8 cellular contexts compared by ENCODE assay signal in the genomic region with DNA sequence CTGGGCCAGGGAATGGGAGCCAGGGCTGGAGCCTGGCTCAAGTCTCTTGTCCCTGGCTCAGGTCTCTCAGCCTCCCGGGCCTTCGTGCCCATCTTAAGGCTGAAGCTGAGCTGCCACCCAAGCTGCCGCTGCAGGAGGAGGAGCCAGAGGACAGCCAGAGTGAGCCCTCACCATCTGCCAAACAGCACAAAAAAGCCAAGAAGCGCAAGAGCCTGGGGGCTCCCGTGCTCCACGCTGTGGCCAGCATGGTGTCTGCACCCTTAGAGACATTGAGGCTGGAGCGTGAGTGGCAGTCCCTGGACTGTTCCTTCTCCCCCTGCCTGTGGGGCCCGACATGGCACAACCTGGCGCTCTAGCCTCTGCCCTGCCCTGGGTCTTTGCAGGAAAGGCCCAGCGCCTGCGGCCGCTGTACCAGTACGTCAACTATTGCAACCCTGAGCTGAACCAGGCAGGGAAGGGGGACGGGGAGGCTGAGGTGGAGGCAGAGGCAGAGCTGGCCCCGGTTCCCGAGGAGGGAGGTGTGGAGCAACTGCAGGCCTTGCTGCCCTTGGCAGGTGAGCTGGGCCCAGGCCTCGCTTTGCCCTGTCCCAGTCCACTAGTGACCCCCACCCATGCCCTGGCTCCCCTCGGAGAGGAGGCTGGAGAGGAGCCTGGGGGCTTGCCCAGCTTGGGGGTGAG. TPM values are rescaled to one million over a fixed set of nuclear protein-coding genes. Genes with fewer than 3 reads are reported as not detected.
DNase-seq lines count a peak whose midpoint lies in the region; ATAC-seq and TF ChIP-seq lines count a peak whose summit lies in the region.

No MANE protein-coding gene starts in this region.

- H3K27me3 ChIP-seq in SK-N-SH (ENCODE audit: insufficient read depth) = no peaks in the 10 kb centered on the region
- H3K27me3 ChIP-seq in upper lobe of left lung = no peaks in the 10 kb centered on the region

- no peaks in the 10 kb centered on the region for H3K9me3 Mint-ChIP-seq in activated naive CD8-positive, alpha-beta T cell (ENCODE audit: low read depth)
- no peaks in the 10 kb centered on the region for H3K9me3 Mint-ChIP-seq in progenitor cell of endocrine pancreas (ENCODE audit: low read depth)

- POLR2A ChIA-PET in SK-N-SH (lab: Yijun Ruan, JAX) = interaction anchor here (0.6 to 2.4 kb wide), 3 partner anchors 8 to 105 kb away, joined by 3 to 11 read pairs (median 4); a partner anchor contains a TSS

- H3K27ac ChIP-seq in SK-N-SH (ENCODE audit: low read depth in 2 of 2, low read length in 1 of 2) (peak overlapping the region; percentile 56 to 86; a peak in 3 of 4 replicates), upper lobe of left lung (peak overlapping the region; percentile 85 to 97 (median 95))

- no peaks in the 10 kb centered on the region for H4K20me1 ChIP-seq in SK-N-SH (ENCODE audit: insufficient read depth)

- H3K27me3 Mint-ChIP-seq in activated naive CD8-positive, alpha-beta T cell = no peaks in the 10 kb centered on the region
- no peaks in the 10 kb centered on the region for H3K27me3 Mint-ChIP-seq in progenitor cell of endocrine pancreas

- no peak overlapping the region for H3K9ac ChIP-seq in SK-N-SH

- peaks cover 12 to 31% of the 10 kb centered on the region in 2 experiments; a peak in 2 of 4 replicates for H3K4me1 ChIP-seq in SK-N-SH (ENCODE audit: control insufficient read depth in 1 of 2, insufficient read depth in 2 of 2, low read depth in 1 of 2, low read length in 1 of 2)
- peaks cover 34 to 44% (median 36%) of the 10 kb centered on the region in 4 donors for H3K4me1 ChIP-seq in upper lobe of left lung

- ATAC-seq in GM21786 (IDR thresholded peaks at IDR 0.05; ENCODE audit: unreplicated experiment) = peak; percentile 70
- peak; percentile 91 for ATAC-seq in Right ventricle myocardium inferior
- peak; percentile 87 to 92 for ATAC-seq in upper lobe of left lung (ENCODE audit: low FRiP score in 2 of 2)

- H3K9me3 ChIP-seq in SK-N-SH = no peaks in the 10 kb centered on the region
- no peaks in the 10 kb centered on the region for H3K9me3 ChIP-seq in upper lobe of left lung

- H3K4me3 Mint-ChIP-seq in activated naive CD8-positive, alpha-beta T cell = peak overlapping the region; percentile 81
- peak overlapping the region; percentile 14 for H3K4me3 Mint-ChIP-seq in progenitor cell of endocrine pancreas (ENCODE audit: low read depth)

- peaks cover 0 to 8% of the 10 kb centered on the region in 2 experiments for H3K36me3 ChIP-seq in SK-N-SH (replicated peaks in 1 of 2; ENCODE audit: control insufficient read depth in 1 of 2, insufficient read depth in 2 of 2, low read length in 1 of 2)
- H3K36me3 ChIP-seq in upper lobe of left lung = peaks cover 0 to 13% (median 6%) of the 10 kb centered on the region in 4 donors

- 35% methylated on average over 9 of the region's 18 CpGs for WGBS in SK-N-SH (ENCODE audit: low lambda C conversion rate)
- 3 to 35% methylated on average over 5 to 16 of the region's 18 CpGs for WGBS in upper lobe of left lung, 2 donors

- H3K27ac Mint-ChIP-seq in activated naive CD8-positive, alpha-beta T cell = no peak overlapping the region
- no peak overlapping the region for H3K27ac Mint-ChIP-seq in progenitor cell of endocrine pancreas

- CTCF ChIA-PET in SK-N-SH (lab: Yijun Ruan, JAX) = interaction anchor here (0.6 to 18.3 kb wide), 42 partner anchors 9 to 373 kb away, joined by 3 to 246 read pairs (median 4); a partner anchor contains a TSS

- H3F3A ChIP-seq in SK-N-SH (replicated peaks; ENCODE audit: insufficient read depth) = peaks cover 14% of the 10 kb centered on the region

- TF ChIP-seq CTCF in LNCAP (IDR thresholded peaks at IDR 0.05) (peak; percentile 73), SK-N-SH (IDR thresholded peaks at IDR 0.05) (peak; percentile 82), progenitor cell of endocrine pancreas (IDR thresholded peaks at IDR 0.05; ENCODE audit: unreplicated experiment) (peak; percentile 76), upper lobe of left lung (IDR thresholded peaks at IDR 0.05) (peak; percentile 84 to 97 (median 94))

- peaks cover 15% of the 10 kb centered on the region for H3K4me1 Mint-ChIP-seq in activated naive CD8-positive, alpha-beta T cell (ENCODE audit: low read depth)
- peaks cover 3% of the 10 kb centered on the region for H3K4me1 Mint-ChIP-seq in progenitor cell of endocrine pancreas (ENCODE audit: low read depth)

- H3K9me2 ChIP-seq in SK-N-SH = no peaks in the 10 kb centered on the region

- DNase-seq in EH (ENCODE audit: low read depth) (peak; percentile 96), SK-N-SH (peak; percentile 95), Right ventricle myocardium inferior (ENCODE audit: missing footprints) (peak; percentile 90), progenitor cell of endocrine pancreas (ENCODE audit: low spot score, unreplicated experiment) (peak; percentile 77), upper lobe of left lung (peak; percentile 86 to 90)

- TF ChIP-seq EP300 in SK-N-SH (IDR thresholded peaks at IDR 0.05; ENCODE audit: borderline replicate concordance in 1 of 2, low read depth in 1 of 2, low read length in 1 of 2) = no peak
- TF ChIP-seq EP300 in upper lobe of left lung (IDR thresholded peaks at IDR 0.05) = no peak

- H3K4me2 ChIP-seq in SK-N-SH = peak overlapping the region; percentile 99

- no peak for TF ChIP-seq POLR2A in upper lobe of left lung (IDR thresholded peaks at IDR 0.05)

- peaks cover 3% of the 10 kb centered on the region; the same call in 1 of the 2 replicates for H3K79me2 ChIP-seq in SK-N-SH (ENCODE audit: insufficient read depth)

- peaks cover 5% of the 10 kb centered on the region for H3K36me3 Mint-ChIP-seq in activated naive CD8-positive, alpha-beta T cell
- peaks cover 4% of the 10 kb centered on the region for H3K36me3 Mint-ChIP-seq in progenitor cell of endocrine pancreas (ENCODE audit: insufficient read depth)

- H3K4me3 ChIP-seq in SK-N-SH (ENCODE audit: low read depth in 2 of 2, low read length in 1 of 2) (peak overlapping the region; percentile 19 to 67; a peak in 2 of 4 replicates), upper lobe of left lung (peak overlapping the region in 3 of 4 donors; percentile 92 to 98 (median 95))

- peak; percentile 74 for TF ChIP-seq RAD21 in SK-N-SH (IDR thresholded peaks at IDR 0.05; ENCODE audit: low read length)

- intact Hi-C loops in Right ventricle myocardium inferior (cut with DNase I) = loop anchor here (1.0 to 2.0 kb wide), 2 partner anchors 106 to 147 kb away; a partner anchor contains a TSS

- H2AFZ ChIP-seq in SK-N-SH (ENCODE audit: low read depth) = no peak overlapping the region

TF ChIP-seq in SK-N-SH, 30 proteins besides CTCF, POLR2A, EP300 and RAD21 (continues in another document):
- no peak for TF ChIP-seq EZH2phosphoT487 (IDR thresholded peaks at IDR 0.05; ENCODE audit: borderline replicate concordance, low read depth)
- peak; percentile 51 for TF ChIP-seq CHD2 (IDR thresholded peaks at IDR 0.05; ENCODE audit: low read length, partially characterized antibody)
- no peak for TF ChIP-seq NFIC (IDR thresholded peaks at IDR 0.05; ENCODE audit: borderline replicate concordance)

RNA-seq across cellular contexts. Expression of a gene that starts 1.3 kb away (rescaled TPM):
- polyA plus RNA-seq in SK-N-SH (2012; rRNA removed) = 4.3 and 5.1 TPM in 2 replicates
- 2.0 and 3.9 TPM in 2 replicates for polyA plus RNA-seq in SK-N-SH (2012; cell fraction: cytosol; rRNA removed)
- polyA plus RNA-seq in SK-N-SH (2012; cell fraction: nucleus; rRNA removed) = 13.7 and 16.4 TPM in 2 replicates
- 3.0 TPM for total RNA-seq in Right ventricle myocardium inferior
- 2.5 and 2.6 TPM in 2 replicates for total RNA-seq in progenitor cell of endocrine pancreas
- 10 to 100 TPM in 1 of 6 donors, 1 to 10 TPM in 5; 1.2 to 22.0 (median 5.2) TPM for total RNA-seq in upper lobe of left lung

RNA-seq across cellular contexts. Expression of a gene that starts 1.4 kb away (rescaled TPM):
- polyA plus RNA-seq in SK-N-SH (2012; rRNA removed) = 19.5 and 21.0 TPM in 2 replicates
- 8.6 and 12.2 TPM in 2 replicates for polyA plus RNA-seq in SK-N-SH (2012; cell fraction: cytosol; rRNA removed)
- polyA plus RNA-seq in SK-N-SH (2012; cell fraction: nucleus; rRNA removed) = 52.0 and 82.9 TPM in 2 replicates
- total RNA-seq in Right ventricle myocardium inferior (9.9 TPM), progenitor cell of endocrine pancreas (25.1 and 26.1 TPM in 2 replicates), upper lobe of left lung (10 to 100 TPM; 18.2 to 50.3 (median 28.5) TPM)

RNA-seq across cellular contexts. Expression of a gene that starts 7.2 kb away (rescaled TPM):
- polyA plus RNA-seq in SK-N-SH (2012; rRNA removed) = 5.7 and 9.0 TPM in 2 replicates
- 4.1 and 6.2 TPM in 2 replicates for polyA plus RNA-seq in SK-N-SH (2012; cell fraction: cytosol; rRNA removed)
- 3.3 and 3.4 TPM in 2 replicates for polyA plus RNA-seq in SK-N-SH (2012; cell fraction: nucleus; rRNA removed)
- total RNA-seq in Right ventricle myocardium inferior = 3.7 TPM
- total RNA-seq in progenitor cell of endocrine pancreas = 5.6 and 6.4 TPM in 2 replicates
- total RNA-seq in upper lobe of left lung = 1 to 10 TPM; 2.1 to 9.3 (median 6.6) TPM

RNA-seq across cellular contexts. Expression of a gene that starts 7.9 kb away (rescaled TPM):
- polyA plus RNA-seq in SK-N-SH (2012; rRNA removed) = 31.3 and 37.8 TPM in 2 replicates
- polyA plus RNA-seq in SK-N-SH (2012; cell fraction: cytosol; rRNA removed) = 12.3 and 19.7 TPM in 2 replicates
- 79.0 and 110 TPM in 2 replicates for polyA plus RNA-seq in SK-N-SH (2012; cell fraction: nucleus; rRNA removed)
- 9.7 TPM for total RNA-seq in Right ventricle myocardium inferior
- total RNA-seq in progenitor cell of endocrine pancreas = 32.7 and 34.7 TPM in 2 replicates
- 10 to 100 TPM; 15.8 to 25.1 (median 18.8) TPM for total RNA-seq in upper lobe of left lung

RNA-seq across cellular contexts. Expression of a gene that starts 23.0 kb away (rescaled TPM):
- 4.4 and 4.9 TPM in 2 replicates for polyA plus RNA-seq in SK-N-SH (2012; rRNA removed)
- polyA plus RNA-seq in SK-N-SH (2012; cell fraction: cytosol; rRNA removed) = 0.66 and 0.98 TPM in 2 replicates
- 30.1 and 51.0 TPM in 2 replicates for polyA plus RNA-seq in SK-N-SH (2012; cell fraction: nucleus; rRNA removed)
- total RNA-seq in Right ventricle myocardium inferior = 0.30 TPM
- 11.8 and 14.2 TPM in 2 replicates for total RNA-seq in progenitor cell of endocrine pancreas
- 10 to 100 TPM in 1 of 6 donors, 1 to 10 TPM in 5; 1.8 to 55.5 (median 4.0) TPM for total RNA-seq in upper lobe of left lung

Comparison
In these comparisons a context has a peak if more than half of its experiments do, and no peak if none do; other contexts are left out.
1. Peak in every context shown above with its lines: DNase-seq, ATAC-seq, H3K4me3 ChIP-seq and H3K27ac ChIP-seq.